ENCODE assay signal across 21 cellular contexts in genomic region chr2:215771241-215771640, GRCh38.
DNase-seq lines count a peak whose midpoint lies in the region; ATAC-seq, FAIRE-seq and TF ChIP-seq lines count a peak whose summit lies in the region.
"Had no signal": no experiment of that assay in that cellular context is flagged by ENCODE, and none has a peak within 500 bp of the region (broad histone marks: within the 10 kb centered on the region; RNA-seq: fewer than 3 reads in every experiment).

No MANE protein-coding gene starts in this region.

- H3K4me1 ChIP-seq in mammary epithelial cell (ENCODE audit: insufficient read depth, low read length): peaks cover 26% of the 10 kb centered on the region
- H3K4me1 ChIP-seq in K562 (replicated peaks in 1 of 2; ENCODE audit: control insufficient read depth in 2 of 2, insufficient read depth in 2 of 2, low read length in 2 of 2): peaks cover 7 to 43% of the 10 kb centered on the region in 2 experiments
- peaks cover 11% of the 10 kb centered on the region for H3K4me1 ChIP-seq in mesendoderm (ENCODE audit: control insufficient read depth, low read depth, low read length)
- H3K4me1 ChIP-seq in tibial artery: peaks cover 0 to 41% (median 20%) of the 10 kb centered on the region in 4 donors
- H3K4me1 ChIP-seq in mucosa of descending colon (ENCODE audit: low read depth): peaks cover 5% of the 10 kb centered on the region
- H3K4me1 ChIP-seq: suprapubic skin had no signal

- H3K9me3 ChIP-seq in mammary epithelial cell (replicated peaks; ENCODE audit: insufficient read depth, low read length) (no peaks in the 10 kb centered on the region), K562 (replicated peaks; ENCODE audit: control insufficient read depth, insufficient read depth, low read depth, low read length) (no peaks in the 10 kb centered on the region), tibial artery (no peaks in the 10 kb centered on the region), mucosa of descending colon (no peaks in the 10 kb centered on the region)
- H3K9me3 ChIP-seq: HAP-1 had no signal

- peak overlapping the region; percentile 55 for H2BK5ac ChIP-seq in mesendoderm (ENCODE audit: low read length)

- no peaks in the 10 kb centered on the region for H3K9me3 Mint-ChIP-seq in MCF 10A (ENCODE audit: unreplicated experiment)

- H3K4me3 ChIP-seq in mammary epithelial cell (replicated peaks in 1 of 3; ENCODE audit: insufficient read depth in 1 of 3, low read depth in 2 of 3, low read length in 3 of 3) (no peak overlapping the region), K562 (no peak overlapping the region), mesendoderm (ENCODE audit: low read length) (no peak overlapping the region), tibial artery (no peak overlapping the region), mucosa of descending colon (no peak overlapping the region)
- H3K4me3 ChIP-seq: HAP-1, suprapubic skin had no signal

- H3K4me1 Mint-ChIP-seq in MCF 10A (ENCODE audit: insufficient read depth, unreplicated experiment): peaks cover 12% of the 10 kb centered on the region
- H3K4me1 Mint-ChIP-seq: activated CD4-positive, alpha-beta T cell treated with anti-CD3 and anti-CD28 coated beads for 36 hours; naive thymus-derived CD8-positive, alpha-beta T cell had no signal

- TF ChIP-seq CTCF in mammary epithelial cell (conservative IDR thresholded peaks at IDR 0.05 in 1 of 2, IDR thresholded peaks at IDR 0.05 in 1 of 2; ENCODE audit: extremely low read depth in 1 of 2, insufficient read depth in 1 of 2, low read depth in 1 of 2, low read length in 2 of 2): no peak
- TF ChIP-seq CTCF in MCF 10A (IDR thresholded peaks at IDR 0.05; ENCODE audit: unreplicated experiment): no peak
- TF ChIP-seq CTCF in K562 (IDR thresholded peaks at IDR 0.05 in 2 of 3, conservative IDR thresholded peaks at IDR 0.05 in 1 of 3; ENCODE audit: insufficient read depth in 2 of 3, low read depth in 1 of 3, low read length in 3 of 3): no peak
- no peak for TF ChIP-seq CTCF in tibial artery (IDR thresholded peaks at IDR 0.05)
- no peak for TF ChIP-seq CTCF in mucosa of descending colon (IDR thresholded peaks at IDR 0.05)

- H2AK5ac ChIP-seq in mesendoderm (ENCODE audit: low read length): no peak overlapping the region

- dilution Hi-C loops in mammary epithelial cell (cut with HindIII; ENCODE audit: low sequenced_read_pairs): no loop called here

- no peak overlapping the region for H3K23ac ChIP-seq in mesendoderm (ENCODE audit: low read length)

- H2AFZ ChIP-seq in mammary epithelial cell (ENCODE audit: low read depth, low read length) (peak overlapping the region; percentile 11), K562 (ENCODE audit: low read depth, low read length) (peak overlapping the region; percentile 89)

- 76% methylated on average over 2 of the region's 2 CpGs for WGBS in mammary epithelial cell (ENCODE audit: low coverage, missing lambda C conversion rate)
- 29% methylated on average over 2 of the region's 2 CpGs for WGBS in K562 (ENCODE audit: insufficient coverage, low coverage, missing lambda C conversion rate)
- WGBS in mesendoderm (ENCODE audit: extremely low coverage, insufficient coverage, low lambda C conversion rate): no CpG with 5 or more reads among the region's 2 CpGs

- TF ChIP-seq POLR2A in K562 (conservative IDR thresholded peaks at IDR 0.05): no peak

- CTCF ChIA-PET in mammary epithelial cell (lab: Charles Lee; ENCODE audit: low non-redundant PET): no interaction called here
- CTCF ChIA-PET in MCF 10A (lab: Yijun Ruan, JAX): no interaction called here
- CTCF ChIA-PET in K562 (lab: Yijun Ruan, JAX; ENCODE audit: low intra/inter-chr PET ratio): no interaction called here

- no peaks in the 10 kb centered on the region for H3K79me2 ChIP-seq in mammary epithelial cell (ENCODE audit: insufficient read depth, low read length)
- H3K79me2 ChIP-seq in K562 (ENCODE audit: control insufficient read depth, insufficient read depth, low read length): no peaks in the 10 kb centered on the region
- no peaks in the 10 kb centered on the region for H3K79me2 ChIP-seq in mesendoderm (ENCODE audit: control insufficient read depth, insufficient read depth, low read length)

- H3K9ac ChIP-seq in mammary epithelial cell (ENCODE audit: insufficient read depth, low read length) (no peak overlapping the region), K562 (ENCODE audit: insufficient read depth in 1 of 2, low read depth in 2 of 2, low read length in 2 of 2) (peak overlapping the region in 1 of 2 experiments; percentile 53; a peak in 2 of 4 replicates), mesendoderm (ENCODE audit: low read length) (no peak overlapping the region)

- H3K4me2 ChIP-seq in mammary epithelial cell (ENCODE audit: insufficient read depth, low read depth, low read length): no peak overlapping the region
- H3K4me2 ChIP-seq in K562 (ENCODE audit: insufficient read depth, low read length): no peak overlapping the region; the same call in 1 of the 2 replicates
- no peak overlapping the region for H3K4me2 ChIP-seq in mesendoderm (ENCODE audit: low read length)

- H3K36me3 ChIP-seq in mammary epithelial cell (ENCODE audit: insufficient read depth, low read length): no peaks in the 10 kb centered on the region
- no peaks in the 10 kb centered on the region for H3K36me3 ChIP-seq in K562 (ENCODE audit: control insufficient read depth, insufficient read depth, low read length)
- H3K36me3 ChIP-seq in mesendoderm (ENCODE audit: control insufficient read depth, insufficient read depth, low read length): no peaks in the 10 kb centered on the region
- no peaks in the 10 kb centered on the region for H3K36me3 ChIP-seq in tibial artery
- H3K36me3 ChIP-seq in mucosa of descending colon (ENCODE audit: low read depth): no peaks in the 10 kb centered on the region
- H3K36me3 ChIP-seq: HAP-1, suprapubic skin had no signal

- H4K20me1 ChIP-seq in mammary epithelial cell (ENCODE audit: insufficient read depth, low read length) (no peaks in the 10 kb centered on the region), K562 (replicated peaks; ENCODE audit: control insufficient read depth, insufficient read depth, low read length) (no peaks in the 10 kb centered on the region)

- H3K4me3 Mint-ChIP-seq in MCF 10A (ENCODE audit: unreplicated experiment): no peak overlapping the region
- H3K4me3 Mint-ChIP-seq: activated CD4-positive, alpha-beta T cell treated with anti-CD3 and anti-CD28 coated beads for 36 hours; CD4-positive, alpha-beta T cell; naive thymus-derived CD8-positive, alpha-beta T cell had no signal

- H3K36me3 Mint-ChIP-seq in MCF 10A (ENCODE audit: insufficient read depth, unreplicated experiment): no peaks in the 10 kb centered on the region

- peak overlapping the region; percentile 90 for H3K18ac ChIP-seq in mesendoderm (ENCODE audit: low read length)

- no peak overlapping the region for H2BK15ac ChIP-seq in mesendoderm (replicated peaks; ENCODE audit: low read depth)

- POLR2A ChIA-PET in MCF 10A (lab: Yijun Ruan, JAX) (interaction anchor here (0.7 kb wide), 1 partner anchor 43 kb away, joined by 3 read pairs; no protein-coding TSS in a partner anchor), K562 (lab: Yijun Ruan, JAX) (interaction anchor here (0.7 to 1.0 kb wide), 4 partner anchors 9 to 131 kb away, joined by 3 to 5 read pairs (median 4); no protein-coding TSS in a partner anchor)

- ATAC-seq in K562: peak; percentile 19; the same call in 2 of the 3 replicates
- no peak for ATAC-seq in mucosa of descending colon
- ATAC-seq: activated CD4-positive, alpha-beta T cell treated with anti-CD3 and anti-CD28 coated beads for 36 hours; naive thymus-derived CD8-positive, alpha-beta T cell had no signal

- TF ChIP-seq EP300 in K562 (IDR thresholded peaks at IDR 0.05; ENCODE audit: low read length): no peak

- H3K9me1 ChIP-seq in K562 (ENCODE audit: control insufficient read depth, insufficient read depth, low read length): no peaks in the 10 kb centered on the region

- H4K5ac ChIP-seq in mesendoderm (ENCODE audit: low read length): no peak overlapping the region

- peak overlapping the region; percentile 73 for H3K56ac ChIP-seq in mesendoderm (ENCODE audit: low read length)

- in situ Hi-C loops in mammary epithelial cell (cut with MboI; ENCODE audit: low sequenced_read_pairs in 2 of 2) (no loop called here), K562 (cut with MboI) (no loop called here), KBM-7 (cut with MboI; ENCODE audit: low pct_unique_long_range_greater_than_20kb, low sequenced_read_pairs) (no loop called here)

- H2BK120ac ChIP-seq in mesendoderm (ENCODE audit: low read depth, low read length): peak overlapping the region; percentile 92

- H3K27me3 ChIP-seq in mammary epithelial cell (ENCODE audit: insufficient read depth, low read length) (no peaks in the 10 kb centered on the region), K562 (ENCODE audit: control insufficient read depth in 2 of 2, insufficient read depth in 2 of 2, low read length in 2 of 2) (no peaks in the 10 kb centered on the region), mesendoderm (ENCODE audit: insufficient read depth, low read length, poor library complexity) (no peaks in the 10 kb centered on the region), tibial artery (no peaks in the 10 kb centered on the region)
- H3K27me3 ChIP-seq: suprapubic skin had no signal

- no peak for TF ChIP-seq RAD21 in K562 (CRISPR knock-in tag; conservative IDR thresholded peaks at IDR 0.05 in 1 of 2, IDR thresholded peaks at IDR 0.05 in 1 of 2)

- H3K27ac ChIP-seq in mammary epithelial cell (ENCODE audit: insufficient read depth, low read depth, low read length) (no peak overlapping the region), K562 (ENCODE audit: extremely low read depth, low read depth, low read length) (peak overlapping the region; percentile 80), mesendoderm (ENCODE audit: low read depth, low read length) (peak overlapping the region; percentile 56), tibial artery (peak overlapping the region; percentile 20 to 55)
- H3K27ac ChIP-seq: suprapubic skin had no signal

- no peak overlapping the region for H3K4ac ChIP-seq in mesendoderm (ENCODE audit: low read depth, low read length)

- H3K27me3 Mint-ChIP-seq in MCF 10A (ENCODE audit: insufficient read depth, unreplicated experiment): no peaks in the 10 kb centered on the region

- no peaks in the 10 kb centered on the region for H3K79me1 ChIP-seq in mesendoderm (ENCODE audit: low read length)

- no peak overlapping the region for H3K27ac Mint-ChIP-seq in MCF 10A (ENCODE audit: low read depth, unreplicated experiment)
- H3K27ac Mint-ChIP-seq: activated CD4-positive, alpha-beta T cell treated with anti-CD3 and anti-CD28 coated beads for 36 hours; CD4-positive, alpha-beta T cell; naive thymus-derived CD8-positive, alpha-beta T cell had no signal

- intact Hi-C loops in mammary epithelial cell (cut with micrococcal nuclease) (no loop called here), MCF 10A (cut with micrococcal nuclease) (no loop called here), K562 (cut with micrococcal nuclease) (loop anchor here (5.0 kb wide), 1 partner anchor 61 kb away; no protein-coding TSS in a partner anchor), tibial artery (cut with DNase I; ENCODE audit: low total_unique reads) (no loop called here), mucosa of descending colon (cut with DNase I, micrococcal nuclease) (no loop called here)

- H4K8ac ChIP-seq in mesendoderm (ENCODE audit: low read depth, low read length): no peak overlapping the region

- BruUV-seq in mammary epithelial cell (replicated peaks; lab: Mats Ljungman, UMichigan) (no TSS peak), MCF 10A (replicated peaks; lab: Mats Ljungman, UMichigan) (no TSS peak), K562 (replicated peaks; lab: Mats Ljungman, UMichigan) (no TSS peak)

- DNase-seq in mammary epithelial cell: no peak
- DNase-seq in MCF 10A (ENCODE audit: unreplicated experiment): no peak
- no peak for DNase-seq in K562 (ENCODE audit: extremely low read depth in 1 of 4, low spot score in 3 of 4)
- no peak for DNase-seq in mesendoderm
- DNase-seq in tibial artery: no peak
- DNase-seq in superior temporal gyrus (ENCODE audit: extremely low spot score): no peak
- DNase-seq in KBM-7: no peak
- DNase-seq in mucosa of descending colon: no peak
- DNase-seq: activated CD4-positive, alpha-beta T cell treated with anti-CD3 and anti-CD28 coated beads for 36 hours; activated CD8-positive, alpha-beta memory T cell treated with anti-CD3 and anti-CD28 coated beads, Interleukin-2, amount 50 U/mL, for 4 hours; CD4-positive, alpha-beta T cell; GF-D8; naive thymus-derived CD8-positive, alpha-beta T cell; NCI-H2227 treated with DMSO at 0.1 percent for 48 hours; retina; SIG-M5; stimulated activated CD4-positive, alpha-beta T cell treated with anti-CD3 and anti-CD28 coated beads, Interleukin-1b, Interleukin-23, amount 100 ng/mL, for 48 hours; T1000 had no signal

- FAIRE-seq in K562 (lab: Jason Lieb, UNC): no peak
- FAIRE-seq: A204.1 had no signal
